In the genomic region with DNA sequence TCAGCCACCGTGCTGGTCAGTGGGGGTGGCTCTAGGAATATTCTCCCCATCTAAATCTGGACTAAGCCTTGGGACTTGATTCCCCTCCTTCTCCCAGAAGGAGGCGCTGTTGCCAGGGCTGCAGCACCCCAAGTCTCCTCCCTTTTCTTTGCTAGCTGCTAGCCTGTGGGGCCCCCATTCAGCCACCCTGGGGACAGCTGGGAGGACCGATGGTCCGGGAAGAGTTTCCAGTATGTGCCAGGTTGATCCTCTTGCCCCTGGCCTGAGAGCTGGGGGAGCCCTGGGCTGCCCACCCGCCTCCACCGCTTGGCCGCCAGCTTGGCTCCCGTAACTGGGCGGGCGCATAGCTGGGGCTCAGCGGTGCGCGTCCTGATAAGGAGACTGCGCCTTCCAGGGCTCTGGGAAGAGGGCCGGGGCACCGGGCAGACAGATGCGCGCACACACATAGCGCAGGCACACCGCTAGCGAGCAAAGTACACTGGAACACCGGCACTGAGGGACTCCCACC, we compare ENCODE assay signal across 1 cellular context.
TF ChIP-seq lines count a peak whose summit lies in the region.

No MANE protein-coding gene starts in this region.

TF ChIP-seq in HCT116, 20 proteins besides CTCF, POLR2A, EP300 and RAD21 (continued from another document):
- TF ChIP-seq ZFX (IDR thresholded peaks at IDR 0.05) (no peak), ELF1 (IDR thresholded peaks at IDR 0.05; ENCODE audit: borderline replicate concordance, low read depth) (no peak), POLR2AphosphoS5 (IDR thresholded peaks at IDR 0.05; ENCODE audit: low read depth, low read length) (no peak)
